ENCODE assay signal across 1 cellular context in the genomic region with DNA sequence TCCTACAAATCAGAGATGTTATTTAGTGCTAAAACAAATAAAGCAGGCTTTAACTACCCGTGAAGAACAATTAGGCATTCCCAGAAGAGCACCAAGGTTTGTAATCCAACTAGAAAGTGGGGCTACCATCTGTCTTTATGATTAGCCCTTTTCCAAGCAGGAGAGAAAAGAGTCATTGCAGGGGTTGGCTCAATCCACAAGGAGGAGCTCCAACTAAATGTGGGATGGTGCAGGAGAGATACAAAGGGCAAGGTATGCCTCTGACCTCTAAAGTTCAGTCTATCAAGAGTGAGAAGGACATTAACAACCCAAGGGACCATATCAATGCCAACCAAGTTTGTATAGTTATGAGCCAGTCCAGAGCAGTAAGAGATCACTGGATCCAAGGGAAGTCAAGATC.
TF ChIP-seq lines count a peak whose summit lies in the region.

No MANE protein-coding gene starts in this region.

TF ChIP-seq in GM23338, 12 proteins besides CTCF, POLR2A, EP300 and RAD21 (continued from another document):
- TF ChIP-seq, protein P1, sequence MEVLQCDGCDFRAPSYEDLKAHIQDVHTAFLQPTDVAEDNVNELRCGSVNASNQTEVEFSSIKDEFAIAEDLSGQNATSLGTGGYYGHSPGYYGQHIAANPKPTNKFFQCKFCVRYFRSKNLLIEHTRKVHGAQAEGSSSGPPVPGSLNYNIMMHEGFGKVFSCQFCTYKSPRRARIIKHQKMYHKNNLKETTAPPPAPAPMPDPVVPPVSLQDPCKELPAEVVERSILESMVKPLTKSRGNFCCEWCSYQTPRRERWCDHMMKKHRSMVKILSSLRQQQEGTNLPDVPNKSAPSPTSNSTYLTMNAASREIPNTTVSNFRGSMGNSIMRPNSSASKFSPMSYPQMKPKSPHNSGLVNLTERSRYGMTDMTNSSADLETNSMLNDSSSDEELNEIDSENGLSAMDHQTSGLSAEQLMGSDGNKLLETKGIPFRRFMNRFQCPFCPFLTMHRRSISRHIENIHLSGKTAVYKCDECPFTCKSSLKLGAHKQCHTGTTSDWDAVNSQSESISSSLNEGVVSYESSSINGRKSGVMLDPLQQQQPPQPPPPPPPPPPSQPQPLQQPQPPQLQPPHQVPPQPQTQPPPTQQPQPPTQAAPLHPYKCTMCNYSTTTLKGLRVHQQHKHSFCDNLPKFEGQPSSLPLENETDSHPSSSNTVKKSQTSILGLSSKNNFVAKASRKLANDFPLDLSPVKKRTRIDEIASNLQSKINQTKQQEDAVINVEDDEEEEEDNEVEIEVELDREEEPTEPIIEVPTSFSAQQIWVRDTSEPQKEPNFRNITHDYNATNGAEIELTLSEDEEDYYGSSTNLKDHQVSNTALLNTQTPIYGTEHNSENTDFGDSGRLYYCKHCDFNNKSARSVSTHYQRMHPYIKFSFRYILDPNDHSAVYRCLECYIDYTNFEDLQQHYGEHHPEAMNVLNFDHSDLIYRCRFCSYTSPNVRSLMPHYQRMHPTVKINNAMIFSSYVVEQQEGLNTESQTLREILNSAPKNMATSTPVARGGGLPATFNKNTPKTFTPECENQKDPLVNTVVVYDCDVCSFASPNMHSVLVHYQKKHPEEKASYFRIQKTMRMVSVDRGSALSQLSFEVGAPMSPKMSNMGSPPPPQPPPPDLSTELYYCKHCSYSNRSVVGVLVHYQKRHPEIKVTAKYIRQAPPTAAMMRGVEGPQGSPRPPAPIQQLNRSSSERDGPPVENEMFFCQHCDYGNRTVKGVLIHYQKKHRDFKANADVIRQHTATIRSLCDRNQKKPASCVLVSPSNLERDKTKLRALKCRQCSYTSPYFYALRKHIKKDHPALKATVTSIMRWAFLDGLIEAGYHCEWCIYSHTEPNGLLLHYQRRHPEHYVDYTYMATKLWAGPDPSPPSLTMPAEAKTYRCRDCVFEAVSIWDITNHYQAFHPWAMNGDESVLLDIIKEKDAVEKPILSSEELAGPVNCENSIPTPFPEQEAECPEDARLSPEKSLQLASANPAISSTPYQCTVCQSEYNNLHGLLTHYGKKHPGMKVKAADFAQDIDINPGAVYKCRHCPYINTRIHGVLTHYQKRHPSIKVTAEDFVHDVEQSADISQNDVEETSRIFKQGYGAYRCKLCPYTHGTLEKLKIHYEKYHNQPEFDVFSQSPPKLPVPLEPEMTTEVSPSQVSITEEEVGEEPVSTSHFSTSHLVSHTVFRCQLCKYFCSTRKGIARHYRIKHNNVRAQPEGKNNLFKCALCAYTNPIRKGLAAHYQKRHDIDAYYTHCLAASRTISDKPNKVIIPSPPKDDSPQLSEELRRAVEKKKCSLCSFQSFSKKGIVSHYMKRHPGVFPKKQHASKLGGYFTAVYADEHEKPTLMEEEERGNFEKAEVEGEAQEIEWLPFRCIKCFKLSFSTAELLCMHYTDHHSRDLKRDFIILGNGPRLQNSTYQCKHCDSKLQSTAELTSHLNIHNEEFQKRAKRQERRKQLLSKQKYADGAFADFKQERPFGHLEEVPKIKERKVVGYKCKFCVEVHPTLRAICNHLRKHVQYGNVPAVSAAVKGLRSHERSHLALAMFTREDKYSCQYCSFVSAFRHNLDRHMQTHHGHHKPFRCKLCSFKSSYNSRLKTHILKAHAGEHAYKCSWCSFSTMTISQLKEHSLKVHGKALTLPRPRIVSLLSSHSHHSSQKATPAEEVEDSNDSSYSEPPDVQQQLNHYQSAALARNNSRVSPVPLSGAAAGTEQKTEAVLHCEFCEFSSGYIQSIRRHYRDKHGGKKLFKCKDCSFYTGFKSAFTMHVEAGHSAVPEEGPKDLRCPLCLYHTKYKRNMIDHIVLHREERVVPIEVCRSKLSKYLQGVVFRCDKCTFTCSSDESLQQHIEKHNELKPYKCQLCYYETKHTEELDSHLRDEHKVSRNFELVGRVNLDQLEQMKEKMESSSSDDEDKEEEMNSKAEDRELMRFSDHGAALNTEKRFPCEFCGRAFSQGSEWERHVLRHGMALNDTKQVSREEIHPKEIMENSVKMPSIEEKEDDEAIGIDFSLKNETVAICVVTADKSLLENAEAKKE (CRISPR knock-in tag; IDR thresholded peaks at IDR 0.05) = no peak
TF ChIP-seq in GM23338: peak in this region for 0.
